24 cellular contexts compared by ENCODE assay signal in the genomic region with DNA sequence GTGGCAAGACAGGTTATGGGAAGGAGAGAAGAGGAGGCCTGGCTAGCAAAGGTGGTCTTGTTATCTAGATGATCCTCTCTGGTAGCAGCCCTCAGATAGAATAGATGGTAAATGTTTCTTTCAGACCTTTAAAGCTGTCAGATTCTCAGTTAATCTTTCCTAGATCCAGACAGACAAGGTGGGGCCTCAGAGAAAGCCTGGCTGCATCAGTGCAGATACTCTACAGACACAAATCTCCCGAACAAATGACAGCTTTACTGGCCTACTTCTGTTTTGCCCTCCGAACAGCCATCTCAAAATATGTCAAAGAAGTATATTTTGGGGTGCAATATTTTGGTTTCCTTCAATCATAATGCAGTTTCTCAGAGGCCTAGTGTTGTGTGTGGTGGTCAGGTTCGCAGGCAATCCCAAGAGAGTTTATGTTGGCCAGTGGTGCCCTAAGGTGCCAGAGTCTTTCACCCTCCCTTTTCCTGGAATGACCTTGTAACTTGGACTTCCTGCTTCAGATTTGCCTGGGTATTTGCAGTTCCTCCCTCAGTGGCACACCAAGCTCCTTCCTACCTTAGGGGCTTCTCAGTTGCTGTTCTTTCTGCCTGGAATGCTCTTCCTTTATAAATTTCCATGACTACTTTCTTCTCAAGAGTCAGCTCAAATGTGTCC. TPM values are rescaled to one million over a fixed set of nuclear protein-coding genes. Genes with fewer than 3 reads are reported as not detected.
DNase-seq lines count a peak whose midpoint lies in the region; ATAC-seq and TF ChIP-seq lines count a peak whose summit lies in the region.
"Had no signal": no experiment of that assay in that cellular context is flagged by ENCODE, and none has a peak within 500 bp of the region (broad histone marks: within the 10 kb centered on the region; RNA-seq: fewer than 3 reads in every experiment).

No MANE protein-coding gene starts in this region.

- no peak overlapping the region for H2BK20ac ChIP-seq in H9 (ENCODE audit: low read depth, low read length, poor library complexity, severe bottlenecking)

- no peak for ATAC-seq in activated naive CD8-positive, alpha-beta T cell treated with anti-CD3 and anti-CD28 coated beads, Interleukin-2, amount 10 ng/mL, durations not matched to agents 7 days and 5 days (ENCODE audit: low read depth)
- ATAC-seq in mucosa of descending colon, result peak; percentile 44
- ATAC-seq: gastroesophageal sphincter; left cardiac atrium; stimulated activated naive CD8-positive, alpha-beta T cell treated with anti-CD3 and anti-CD28 coated beads, Interleukin-15, amount 100 ng/mL, for 72 hours had no signal

- H3K4me1 ChIP-seq in H9 (ENCODE audit: insufficient read depth, low read length) (peaks cover 8% of the 10 kb centered on the region; the same call in 1 of the 2 replicates), mucosa of descending colon (ENCODE audit: low read depth) (peaks cover 5% of the 10 kb centered on the region)
- H3K4me1 ChIP-seq: Peyer's patch, right atrium auricular region, uterus had no signal

- no peak overlapping the region for H4K8ac ChIP-seq in H9 (replicated peaks; ENCODE audit: insufficient read length, low read depth, low read length)

- no peaks in the 10 kb centered on the region for H3K79me1 ChIP-seq in H9 (ENCODE audit: insufficient read depth, low read depth, low read length, poor library complexity, severe bottlenecking)

- peak overlapping the region; percentile 35 for H3K4me3 Mint-ChIP-seq in activated CD4-positive, alpha-beta T cell treated with anti-CD3 and anti-CD28 coated beads, Interleukin-2, amount 10 ng/mL, durations not matched to agents 24 days and 14 days
- no peak overlapping the region for H3K4me3 Mint-ChIP-seq in H9
- no peak overlapping the region for H3K4me3 Mint-ChIP-seq in activated naive CD8-positive, alpha-beta T cell treated with anti-CD3 and anti-CD28 coated beads, Interleukin-2, amount 10 ng/mL, durations not matched to agents 7 days and 5 days
- H3K4me3 Mint-ChIP-seq in MCF 10A (ENCODE audit: unreplicated experiment), result no peak overlapping the region
- H3K4me3 Mint-ChIP-seq: CD14-positive monocyte; stimulated activated naive CD8-positive, alpha-beta T cell treated with anti-CD3 and anti-CD28 coated beads, Interleukin-15, amount 100 ng/mL, for 72 hours had no signal

- H3K4me1 Mint-ChIP-seq in activated CD4-positive, alpha-beta T cell treated with anti-CD3 and anti-CD28 coated beads, Interleukin-2, amount 10 ng/mL, durations not matched to agents 24 days and 14 days, result peaks cover 54% of the 10 kb centered on the region
- H3K4me1 Mint-ChIP-seq in H9, result peaks cover 23 to 37% of the 10 kb centered on the region in 2 experiments
- H3K4me1 Mint-ChIP-seq in activated naive CD8-positive, alpha-beta T cell treated with anti-CD3 and anti-CD28 coated beads, Interleukin-2, amount 10 ng/mL, durations not matched to agents 7 days and 5 days, result peaks cover 18% of the 10 kb centered on the region
- H3K4me1 Mint-ChIP-seq in MCF 10A (ENCODE audit: insufficient read depth, unreplicated experiment), result peaks cover 6% of the 10 kb centered on the region

- H3K18ac ChIP-seq in H9 (ENCODE audit: insufficient read length, low read depth, low read length), result no peak overlapping the region

- no peak overlapping the region for H4K91ac ChIP-seq in H9 (ENCODE audit: insufficient read length, low read depth, low read length)

- H3K14ac ChIP-seq in H9 (ENCODE audit: insufficient read depth, low read length), result no peak overlapping the region

- H3T11ph ChIP-seq in H9 (ENCODE audit: low read length), result no peak overlapping the region

- H3K27ac ChIP-seq in H9 (ENCODE audit: insufficient read length, low read depth, low read length), result no peak overlapping the region
- H3K27ac ChIP-seq: gastroesophageal sphincter, Peyer's patch, right atrium auricular region, uterus had no signal

- H4K20me1 ChIP-seq in H9 (ENCODE audit: control insufficient read depth, insufficient read depth, insufficient read length), result no peaks in the 10 kb centered on the region

- H3K27me3 Mint-ChIP-seq in activated CD4-positive, alpha-beta T cell treated with anti-CD3 and anti-CD28 coated beads, Interleukin-2, amount 10 ng/mL, durations not matched to agents 24 days and 14 days, result no peaks in the 10 kb centered on the region
- H3K27me3 Mint-ChIP-seq in H9 (ENCODE audit: low read depth), result no peaks in the 10 kb centered on the region
- no peaks in the 10 kb centered on the region for H3K27me3 Mint-ChIP-seq in activated naive CD8-positive, alpha-beta T cell treated with anti-CD3 and anti-CD28 coated beads, Interleukin-2, amount 10 ng/mL, durations not matched to agents 7 days and 5 days
- no peaks in the 10 kb centered on the region for H3K27me3 Mint-ChIP-seq in MCF 10A (ENCODE audit: insufficient read depth, unreplicated experiment)
- H3K27me3 Mint-ChIP-seq: stimulated activated naive CD8-positive, alpha-beta T cell treated with anti-CD3 and anti-CD28 coated beads, Interleukin-15, amount 100 ng/mL, for 72 hours had no signal

- H2BK15ac ChIP-seq in H9 (ENCODE audit: low read depth, low read length), result no peak overlapping the region

- H3K9me3 Mint-ChIP-seq in activated CD4-positive, alpha-beta T cell treated with anti-CD3 and anti-CD28 coated beads, Interleukin-2, amount 10 ng/mL, durations not matched to agents 24 days and 14 days, result peaks cover 8% of the 10 kb centered on the region
- no peaks in the 10 kb centered on the region; a peak in 1 of 5 replicates for H3K9me3 Mint-ChIP-seq in H9
- H3K9me3 Mint-ChIP-seq in activated naive CD8-positive, alpha-beta T cell treated with anti-CD3 and anti-CD28 coated beads, Interleukin-2, amount 10 ng/mL, durations not matched to agents 7 days and 5 days, result peaks cover 4% of the 10 kb centered on the region
- H3K9me3 Mint-ChIP-seq in MCF 10A (ENCODE audit: unreplicated experiment), result peaks cover 8% of the 10 kb centered on the region

- no peak overlapping the region for H3K23ac ChIP-seq in H9 (ENCODE audit: insufficient read length, low read depth, low read length)

- H3K27ac Mint-ChIP-seq in activated CD4-positive, alpha-beta T cell treated with anti-CD3 and anti-CD28 coated beads, Interleukin-2, amount 10 ng/mL, durations not matched to agents 24 days and 14 days, result peak overlapping the region; percentile 48
- H3K27ac Mint-ChIP-seq in H9 (peak overlapping the region in 2 of 3 experiments; percentile 10 to 66; a peak in 3 of 7 replicates), MCF 10A (ENCODE audit: low read depth, unreplicated experiment) (no peak overlapping the region)
- H3K27ac Mint-ChIP-seq in activated naive CD8-positive, alpha-beta T cell treated with anti-CD3 and anti-CD28 coated beads, Interleukin-2, amount 10 ng/mL, durations not matched to agents 7 days and 5 days, result peak overlapping the region; percentile 7

- H3K36me3 Mint-ChIP-seq in activated CD4-positive, alpha-beta T cell treated with anti-CD3 and anti-CD28 coated beads, Interleukin-2, amount 10 ng/mL, durations not matched to agents 24 days and 14 days (ENCODE audit: low read depth), result peaks cover 70% of the 10 kb centered on the region
- H3K36me3 Mint-ChIP-seq in H9 (ENCODE audit: insufficient read depth in 1 of 3, low read depth in 3 of 3) (peaks cover 8 to 15% (median 12%) of the 10 kb centered on the region in 3 experiments; a peak in 5 of 7 replicates), MCF 10A (ENCODE audit: insufficient read depth, unreplicated experiment) (peaks cover 6% of the 10 kb centered on the region)
- peaks cover 39% of the 10 kb centered on the region for H3K36me3 Mint-ChIP-seq in activated naive CD8-positive, alpha-beta T cell treated with anti-CD3 and anti-CD28 coated beads, Interleukin-2, amount 10 ng/mL, durations not matched to agents 7 days and 5 days

- no peak overlapping the region for H2AFZ ChIP-seq in H9 (ENCODE audit: low read length)

- CTCF ChIA-PET in MCF 10A (lab: Yijun Ruan, JAX), result interaction anchor here (0.5 to 1.8 kb wide), 5 partner anchors 9 to 93 kb away, joined by 3 to 5 read pairs (median 3); no protein-coding TSS in a partner anchor

- no peak overlapping the region for H3K4me3 ChIP-seq in mucosa of descending colon
- H3K4me3 ChIP-seq: gastroesophageal sphincter, Peyer's patch, right atrium auricular region, smooth muscle cell, uterus had no signal

- H2BK12ac ChIP-seq in H9 (ENCODE audit: insufficient read length, low read depth, low read length), result no peak overlapping the region

- BruUV-seq in MCF 10A (replicated peaks; lab: Mats Ljungman, UMichigan), result no TSS peak

- intact Hi-C loops in activated CD4-positive, alpha-beta T cell treated with anti-CD3 and anti-CD28 coated beads, Interleukin-2, amount 10 ng/mL, durations not matched to agents 24 days and 14 days (cut with micrococcal nuclease), result no loop called here
- intact Hi-C loops in mucosa of descending colon (cut with DNase I, micrococcal nuclease), result no loop called here
- intact Hi-C loops in MCF 10A (cut with micrococcal nuclease), result no loop called here

- H2BK5ac ChIP-seq in H9 (ENCODE audit: insufficient read length, low read length), result no peak overlapping the region

- TF ChIP-seq CTCF in H9 (conservative IDR thresholded peaks at IDR 0.05) (no peak), mucosa of descending colon (IDR thresholded peaks at IDR 0.05) (no peak), MCF 10A (IDR thresholded peaks at IDR 0.05; ENCODE audit: unreplicated experiment) (no peak)

- POLR2A ChIA-PET in activated naive CD8-positive, alpha-beta T cell treated with anti-CD3 and anti-CD28 coated beads, Interleukin-2, amount 10 ng/mL, durations not matched to agents 7 days and 5 days (lab: Charles Lee), result no interaction called here
- POLR2A ChIA-PET in MCF 10A (lab: Yijun Ruan, JAX), result interaction anchor here (0.6 kb wide), 1 partner anchor 50 kb away, joined by 3 read pairs; no protein-coding TSS in a partner anchor

- H2AK5ac ChIP-seq in H9 (ENCODE audit: insufficient read length, low read length), result no peak overlapping the region

- H4K5ac ChIP-seq in H9 (ENCODE audit: insufficient read length, low read depth, low read length), result no peak overlapping the region

- H2BK120ac ChIP-seq in H9 (ENCODE audit: low read depth, low read length, poor library complexity, severe bottlenecking), result no peak overlapping the region

- H3K27me3 ChIP-seq in H9 (ENCODE audit: insufficient read depth, low read length), result no peaks in the 10 kb centered on the region
- H3K27me3 ChIP-seq: gastroesophageal sphincter, Peyer's patch, right atrium auricular region, uterus had no signal

- H3K9me3 ChIP-seq in H9 (ENCODE audit: control insufficient read depth, low read depth, low read length) (no peaks in the 10 kb centered on the region), mucosa of descending colon (no peaks in the 10 kb centered on the region)
- H3K9me3 ChIP-seq: gastroesophageal sphincter, Peyer's patch, right atrium auricular region, uterus had no signal

- H3K36me3 ChIP-seq in mucosa of descending colon (ENCODE audit: low read depth), result no peaks in the 10 kb centered on the region
- H3K36me3 ChIP-seq: gastroesophageal sphincter, Peyer's patch, right atrium auricular region, uterus had no signal

- H3K4ac ChIP-seq in H9 (ENCODE audit: low read depth, low read length), result no peak overlapping the region

- no CpG with 5 or more reads among the region's 3 CpGs for WGBS in H9 (ENCODE audit: extremely low coverage, insufficient read length, low lambda C conversion rate)

- no peak overlapping the region for H3K4me2 ChIP-seq in H9 (ENCODE audit: insufficient read depth, insufficient read length, low read length)
- H3K4me2 ChIP-seq: smooth muscle cell had no signal

- H3K23me2 ChIP-seq in H9 (ENCODE audit: insufficient read length, low read depth, low read length, poor library complexity, severe bottlenecking), result no peaks in the 10 kb centered on the region

- no peak overlapping the region for H3K56ac ChIP-seq in H9 (ENCODE audit: insufficient read length, low read depth, low read length)

- peaks cover 29% of the 10 kb centered on the region; the same call in 1 of the 2 replicates for H3K79me2 ChIP-seq in H9 (ENCODE audit: insufficient read depth, low read length)

- no peak for DNase-seq in activated CD4-positive, alpha-beta T cell treated with anti-CD3 and anti-CD28 coated beads, Interleukin-2, amount 10 ng/mL, durations not matched to agents 24 days and 14 days
- no peak for DNase-seq in activated CD4-positive, alpha-beta T cell treated with anti-CD3 and anti-CD28 coated beads for 1 hour
- DNase-seq in H9 (no peak), mucosa of descending colon (no peak), MCF 10A (ENCODE audit: unreplicated experiment) (no peak), hypothalamus (lab: John Stamatoyannopoulos, UW) (no peak), islet precursor cell (no peak)
- no peak for DNase-seq in activated naive CD8-positive, alpha-beta T cell treated with anti-CD3 and anti-CD28 coated beads, Interleukin-2, amount 10 ng/mL, durations not matched to agents 7 days and 5 days
- DNase-seq: activated naive CD4-positive, alpha-beta T cell; aorta; left cardiac atrium; mesenchymal stem cell; NCI-H1105 treated with DMSO at 0.1 percent for 48 hours; NCI-H748 treated with DMSO at 0.1 percent for 48 hours; Peyer's patch; posterior cingulate gyrus; SHP77 treated with DMSO at 0.1 percent for 48 hours; stimulated activated naive CD8-positive, alpha-beta T cell treated with anti-CD3 and anti-CD28 coated beads, Interleukin-15, amount 100 ng/mL, for 72 hours; T1000; uterus had no signal

- no peak overlapping the region for H3K9ac ChIP-seq in H9 (ENCODE audit: extremely low read depth, insufficient read length, low read length)

RNA-seq across cellular contexts. Expression of a gene that starts 7.0 kb away (rescaled TPM):
- total RNA-seq in activated CD4-positive, alpha-beta T cell treated with anti-CD3 and anti-CD28 coated beads, Interleukin-2, amount 10 ng/mL, durations not matched to agents 24 days and 14 days, result 74.5 and 76.8 TPM in 2 replicates
- total RNA-seq in H9 (2021), result 29.1 and 33.2 TPM in 2 replicates
- 10 to 100 TPM; 12.8 to 13.9 TPM for total RNA-seq in activated naive CD8-positive, alpha-beta T cell treated with anti-CD3 and anti-CD28 coated beads, Interleukin-2, amount 10 ng/mL, durations not matched to agents 7 days and 5 days
- 10 to 100 TPM; 11.2 to 16.1 (median 11.6) TPM for total RNA-seq in mucosa of descending colon
- total RNA-seq in MCF 10A (2022), result 7.0 and 9.7 TPM in 2 replicates
